Comparison of ENCODE assay signal across 2 cellular contexts in the genomic region with DNA sequence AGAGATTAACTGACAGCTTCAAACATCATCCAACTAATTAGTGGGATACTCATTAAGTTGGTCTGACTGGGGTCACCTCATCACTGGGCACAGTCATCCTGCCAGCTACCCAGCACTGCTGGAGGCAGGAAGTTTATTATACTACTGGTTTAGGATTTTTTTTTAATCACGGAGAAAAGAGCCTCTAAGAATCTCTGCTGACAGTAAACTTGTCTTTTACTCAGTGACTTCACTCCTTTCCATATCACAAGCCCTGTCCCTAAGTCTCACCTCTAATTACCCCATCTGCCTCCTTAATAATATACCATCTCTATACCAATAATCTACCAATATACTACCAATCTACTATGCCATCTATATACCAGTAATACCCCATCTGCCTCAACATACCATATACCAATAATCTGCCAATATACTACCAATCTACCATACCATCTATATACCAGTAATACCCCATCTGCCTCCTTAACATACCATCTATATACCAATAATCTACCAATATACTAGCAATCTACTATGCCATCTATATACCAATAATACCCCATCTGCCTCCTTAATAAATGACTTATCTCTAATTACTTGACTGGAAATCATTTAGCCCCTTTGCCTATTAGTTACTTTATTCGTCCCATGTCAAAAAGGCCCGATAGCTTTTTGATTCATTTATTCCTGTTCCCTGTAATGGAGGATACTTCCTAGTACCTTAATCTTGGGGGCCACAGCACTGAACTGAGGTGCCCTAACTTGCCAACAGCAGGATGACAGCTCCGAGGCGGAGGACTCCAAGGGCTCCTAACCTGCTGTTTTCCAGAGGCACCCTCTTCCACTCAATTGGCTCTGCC.
TF ChIP-seq lines count a peak whose summit lies in the region.

No MANE protein-coding gene starts in this region.

TF ChIP-seq in SK-N-SH, 30 proteins besides CTCF, POLR2A, EP300 and RAD21:
- TF ChIP-seq, protein P1, sequence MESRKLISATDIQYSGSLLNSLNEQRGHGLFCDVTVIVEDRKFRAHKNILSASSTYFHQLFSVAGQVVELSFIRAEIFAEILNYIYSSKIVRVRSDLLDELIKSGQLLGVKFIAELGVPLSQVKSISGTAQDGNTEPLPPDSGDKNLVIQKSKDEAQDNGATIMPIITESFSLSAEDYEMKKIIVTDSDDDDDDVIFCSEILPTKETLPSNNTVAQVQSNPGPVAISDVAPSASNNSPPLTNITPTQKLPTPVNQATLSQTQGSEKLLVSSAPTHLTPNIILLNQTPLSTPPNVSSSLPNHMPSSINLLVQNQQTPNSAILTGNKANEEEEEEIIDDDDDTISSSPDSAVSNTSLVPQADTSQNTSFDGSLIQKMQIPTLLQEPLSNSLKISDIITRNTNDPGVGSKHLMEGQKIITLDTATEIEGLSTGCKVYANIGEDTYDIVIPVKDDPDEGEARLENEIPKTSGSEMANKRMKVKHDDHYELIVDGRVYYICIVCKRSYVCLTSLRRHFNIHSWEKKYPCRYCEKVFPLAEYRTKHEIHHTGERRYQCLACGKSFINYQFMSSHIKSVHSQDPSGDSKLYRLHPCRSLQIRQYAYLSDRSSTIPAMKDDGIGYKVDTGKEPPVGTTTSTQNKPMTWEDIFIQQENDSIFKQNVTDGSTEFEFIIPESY (IDR thresholded peaks at IDR 0.05; ENCODE audit: borderline replicate concordance, low read depth), result no peak
- TF ChIP-seq, protein P2, sequence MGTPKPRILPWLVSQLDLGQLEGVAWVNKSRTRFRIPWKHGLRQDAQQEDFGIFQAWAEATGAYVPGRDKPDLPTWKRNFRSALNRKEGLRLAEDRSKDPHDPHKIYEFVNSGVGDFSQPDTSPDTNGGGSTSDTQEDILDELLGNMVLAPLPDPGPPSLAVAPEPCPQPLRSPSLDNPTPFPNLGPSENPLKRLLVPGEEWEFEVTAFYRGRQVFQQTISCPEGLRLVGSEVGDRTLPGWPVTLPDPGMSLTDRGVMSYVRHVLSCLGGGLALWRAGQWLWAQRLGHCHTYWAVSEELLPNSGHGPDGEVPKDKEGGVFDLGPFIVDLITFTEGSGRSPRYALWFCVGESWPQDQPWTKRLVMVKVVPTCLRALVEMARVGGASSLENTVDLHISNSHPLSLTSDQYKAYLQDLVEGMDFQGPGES (IDR thresholded peaks at IDR 0.05; ENCODE audit: low read depth, low read length), result no peak
- TF ChIP-seq SIN3A (IDR thresholded peaks at IDR 0.05; ENCODE audit: borderline replicate concordance, low read depth, low read length), result no peak
- no peak for TF ChIP-seq NRF1 (IDR thresholded peaks at IDR 0.05; ENCODE audit: low read depth, low read length)
- no peak for TF ChIP-seq FOXJ3 (CRISPR knock-in tag; IDR thresholded peaks at IDR 0.05)
- TF ChIP-seq, protein P3, sequence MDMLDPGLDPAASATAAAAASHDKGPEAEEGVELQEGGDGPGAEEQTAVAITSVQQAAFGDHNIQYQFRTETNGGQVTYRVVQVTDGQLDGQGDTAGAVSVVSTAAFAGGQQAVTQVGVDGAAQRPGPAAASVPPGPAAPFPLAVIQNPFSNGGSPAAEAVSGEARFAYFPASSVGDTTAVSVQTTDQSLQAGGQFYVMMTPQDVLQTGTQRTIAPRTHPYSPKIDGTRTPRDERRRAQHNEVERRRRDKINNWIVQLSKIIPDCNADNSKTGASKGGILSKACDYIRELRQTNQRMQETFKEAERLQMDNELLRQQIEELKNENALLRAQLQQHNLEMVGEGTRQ (IDR thresholded peaks at IDR 0.05; ENCODE audit: borderline replicate concordance, low read depth, low read length), result no peak
- TF ChIP-seq RFX5 (IDR thresholded peaks at IDR 0.05; ENCODE audit: low read length), result no peak
- TF ChIP-seq RCOR1 (IDR thresholded peaks at IDR 0.05; ENCODE audit: low read length), result no peak
- TF ChIP-seq FOXM1 (IDR thresholded peaks at IDR 0.05; ENCODE audit: low read depth), result no peak
- no peak for TF ChIP-seq RXRA (IDR thresholded peaks at IDR 0.05; ENCODE audit: borderline replicate concordance, low read depth)
- no peak for TF ChIP-seq SMC3 (IDR thresholded peaks at IDR 0.05; ENCODE audit: low read depth, low read length)
- no peak for TF ChIP-seq USF1 (IDR thresholded peaks at IDR 0.05; ENCODE audit: borderline replicate concordance, low read depth)
- no peak for TF ChIP-seq MXI1 (IDR thresholded peaks at IDR 0.05; ENCODE audit: low read depth, low read length)
- no peak for TF ChIP-seq MEF2A (IDR thresholded peaks at IDR 0.05; ENCODE audit: borderline replicate concordance, low read depth)

TF ChIP-seq in SK-N-SH treated with all-trans-retinoic acid at 6 μM for 48 hours, 23 proteins besides CTCF, POLR2A, EP300 and RAD21:
- no peak for TF ChIP-seq ZNF8 (CRISPR knock-in tag; IDR thresholded peaks at IDR 0.05)
- TF ChIP-seq TOX (CRISPR knock-in tag; IDR thresholded peaks at IDR 0.05; ENCODE audit: borderline replicate concordance), result no peak
- TF ChIP-seq ZNF565 (CRISPR knock-in tag; conservative IDR thresholded peaks at IDR 0.05; ENCODE audit: low read depth), result no peak
- TF ChIP-seq SNAI2 (CRISPR knock-in tag; IDR thresholded peaks at IDR 0.05), result no peak
- TF ChIP-seq CREB5 (CRISPR knock-in tag; IDR thresholded peaks at IDR 0.05; ENCODE audit: low read depth), result no peak
- no peak for TF ChIP-seq GLIS3 (CRISPR knock-in tag; IDR thresholded peaks at IDR 0.05)
- no peak for TF ChIP-seq PPARA (CRISPR knock-in tag; IDR thresholded peaks at IDR 0.05; ENCODE audit: borderline replicate concordance)
- no peak for TF ChIP-seq CSRNP3 (CRISPR knock-in tag; IDR thresholded peaks at IDR 0.05)
- TF ChIP-seq, protein P4, sequence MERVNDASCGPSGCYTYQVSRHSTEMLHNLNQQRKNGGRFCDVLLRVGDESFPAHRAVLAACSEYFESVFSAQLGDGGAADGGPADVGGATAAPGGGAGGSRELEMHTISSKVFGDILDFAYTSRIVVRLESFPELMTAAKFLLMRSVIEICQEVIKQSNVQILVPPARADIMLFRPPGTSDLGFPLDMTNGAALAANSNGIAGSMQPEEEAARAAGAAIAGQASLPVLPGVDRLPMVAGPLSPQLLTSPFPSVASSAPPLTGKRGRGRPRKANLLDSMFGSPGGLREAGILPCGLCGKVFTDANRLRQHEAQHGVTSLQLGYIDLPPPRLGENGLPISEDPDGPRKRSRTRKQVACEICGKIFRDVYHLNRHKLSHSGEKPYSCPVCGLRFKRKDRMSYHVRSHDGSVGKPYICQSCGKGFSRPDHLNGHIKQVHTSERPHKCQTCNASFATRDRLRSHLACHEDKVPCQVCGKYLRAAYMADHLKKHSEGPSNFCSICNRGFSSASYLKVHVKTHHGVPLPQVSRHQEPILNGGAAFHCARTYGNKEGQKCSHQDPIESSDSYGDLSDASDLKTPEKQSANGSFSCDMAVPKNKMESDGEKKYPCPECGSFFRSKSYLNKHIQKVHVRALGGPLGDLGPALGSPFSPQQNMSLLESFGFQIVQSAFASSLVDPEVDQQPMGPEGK (CRISPR knock-in tag; IDR thresholded peaks at IDR 0.05; ENCODE audit: borderline replicate concordance), result no peak
- TF ChIP-seq ZFP30 (CRISPR knock-in tag; IDR thresholded peaks at IDR 0.05), result no peak
- no peak for TF ChIP-seq ZNF70 (CRISPR knock-in tag; IDR thresholded peaks at IDR 0.05)
- no peak for TF ChIP-seq RARB (CRISPR knock-in tag; IDR thresholded peaks at IDR 0.05)
- TF ChIP-seq ZC3H10 (CRISPR knock-in tag; IDR thresholded peaks at IDR 0.05), result no peak
- TF ChIP-seq, protein P5, sequence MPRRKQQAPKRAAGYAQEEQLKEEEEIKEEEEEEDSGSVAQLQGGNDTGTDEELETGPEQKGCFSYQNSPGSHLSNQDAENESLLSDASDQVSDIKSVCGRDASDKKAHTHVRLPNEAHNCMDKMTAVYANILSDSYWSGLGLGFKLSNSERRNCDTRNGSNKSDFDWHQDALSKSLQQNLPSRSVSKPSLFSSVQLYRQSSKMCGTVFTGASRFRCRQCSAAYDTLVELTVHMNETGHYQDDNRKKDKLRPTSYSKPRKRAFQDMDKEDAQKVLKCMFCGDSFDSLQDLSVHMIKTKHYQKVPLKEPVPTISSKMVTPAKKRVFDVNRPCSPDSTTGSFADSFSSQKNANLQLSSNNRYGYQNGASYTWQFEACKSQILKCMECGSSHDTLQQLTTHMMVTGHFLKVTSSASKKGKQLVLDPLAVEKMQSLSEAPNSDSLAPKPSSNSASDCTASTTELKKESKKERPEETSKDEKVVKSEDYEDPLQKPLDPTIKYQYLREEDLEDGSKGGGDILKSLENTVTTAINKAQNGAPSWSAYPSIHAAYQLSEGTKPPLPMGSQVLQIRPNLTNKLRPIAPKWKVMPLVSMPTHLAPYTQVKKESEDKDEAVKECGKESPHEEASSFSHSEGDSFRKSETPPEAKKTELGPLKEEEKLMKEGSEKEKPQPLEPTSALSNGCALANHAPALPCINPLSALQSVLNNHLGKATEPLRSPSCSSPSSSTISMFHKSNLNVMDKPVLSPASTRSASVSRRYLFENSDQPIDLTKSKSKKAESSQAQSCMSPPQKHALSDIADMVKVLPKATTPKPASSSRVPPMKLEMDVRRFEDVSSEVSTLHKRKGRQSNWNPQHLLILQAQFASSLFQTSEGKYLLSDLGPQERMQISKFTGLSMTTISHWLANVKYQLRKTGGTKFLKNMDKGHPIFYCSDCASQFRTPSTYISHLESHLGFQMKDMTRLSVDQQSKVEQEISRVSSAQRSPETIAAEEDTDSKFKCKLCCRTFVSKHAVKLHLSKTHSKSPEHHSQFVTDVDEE (CRISPR knock-in tag; IDR thresholded peaks at IDR 0.05), result no peak
- TF ChIP-seq ESRRG (CRISPR knock-in tag; IDR thresholded peaks at IDR 0.05), result no peak
- no peak for TF ChIP-seq TCF4 (CRISPR knock-in tag; IDR thresholded peaks at IDR 0.05; ENCODE audit: borderline replicate concordance)
TF ChIP-seq in SK-N-SH treated with all-trans-retinoic acid at 6 μM for 48 hours: peak in this region for 0.
